ENCODE assay signal across 9 cellular contexts in genomic region chr3:134885877-134886621, GRCh38.
A peak's percentile ranks its signal among the peaks of the same experiment; 100 is the strongest.
DNase-seq lines count a peak whose midpoint lies in the region; ATAC-seq and TF ChIP-seq lines count a peak whose summit lies in the region.
"Had no signal": no experiment of that assay in that cellular context is flagged by ENCODE, and none has a peak within 500 bp of the region (broad histone marks: within the 10 kb centered on the region; RNA-seq: fewer than 3 reads in every experiment).

No MANE protein-coding gene starts in this region.

- H3K4me1 Mint-ChIP-seq in glutamatergic neuron (ENCODE audit: low read depth, unreplicated experiment), result no peaks in the 10 kb centered on the region
- H3K4me1 Mint-ChIP-seq in effector memory CD8-positive, alpha-beta T cell (ENCODE audit: low read depth in 2 of 2), result peaks cover 3% of the 10 kb centered on the region in 2 donors

- H3K36me3 Mint-ChIP-seq in glutamatergic neuron (ENCODE audit: unreplicated experiment), result no peaks in the 10 kb centered on the region
- H3K36me3 Mint-ChIP-seq in effector memory CD8-positive, alpha-beta T cell (ENCODE audit: insufficient read depth), result no peaks in the 10 kb centered on the region

- TF ChIP-seq CTCF in GM12872 (IDR thresholded peaks at IDR 0.05; ENCODE audit: insufficient read depth, low read depth, low read length) (peak; percentile 67), glutamatergic neuron (IDR thresholded peaks at IDR 0.05; ENCODE audit: partially characterized antibody, unreplicated experiment) (peak; percentile 12)

- no peaks in the 10 kb centered on the region for H3K9me3 Mint-ChIP-seq in glutamatergic neuron (ENCODE audit: unreplicated experiment)
- H3K9me3 Mint-ChIP-seq in effector memory CD8-positive, alpha-beta T cell, result peaks cover 0 to 2% of the 10 kb centered on the region in 2 donors

- no peak overlapping the region for H3K4me3 Mint-ChIP-seq in glutamatergic neuron (ENCODE audit: unreplicated experiment)
- no peak overlapping the region for H3K4me3 Mint-ChIP-seq in effector memory CD8-positive, alpha-beta T cell

- H3K27ac Mint-ChIP-seq in glutamatergic neuron (ENCODE audit: unreplicated experiment), result no peak overlapping the region
- H3K27ac Mint-ChIP-seq in effector memory CD8-positive, alpha-beta T cell, result no peak overlapping the region

- H3K27me3 Mint-ChIP-seq in glutamatergic neuron (ENCODE audit: unreplicated experiment), result peaks cover 3% of the 10 kb centered on the region
- peaks cover 0 to 2% of the 10 kb centered on the region in 2 donors for H3K27me3 Mint-ChIP-seq in effector memory CD8-positive, alpha-beta T cell

- ATAC-seq in GM21447 (IDR thresholded peaks at IDR 0.05; ENCODE audit: unreplicated experiment) (peak; percentile 96), HG03520 (IDR thresholded peaks at IDR 0.05; ENCODE audit: unreplicated experiment) (peak; percentile 87)
- no peak for ATAC-seq in effector memory CD8-positive, alpha-beta T cell (replicated peaks)

- DNase-seq in glutamatergic neuron, result no peak
- no peak for DNase-seq in NCI-H1694 (lab: John Stamatoyannopoulos, UW)
- DNase-seq in effector memory CD8-positive, alpha-beta T cell, result no peak
- DNase-seq in retina, result no peak
- DNase-seq in HuH-7.5 (ENCODE audit: low spot score), result no peak
- DNase-seq: NCI-H82 had no signal
